ENCODE assay signal across 1 cellular context in genomic region chr21:39079617-39080016, GRCh38.
TF ChIP-seq lines count a peak whose summit lies in the region.

No MANE protein-coding gene starts in this region.

TF ChIP-seq in GM23338, 12 proteins besides CTCF, POLR2A, EP300 and RAD21 (continued from another document):
- no peak for TF ChIP-seq ZNF462 (CRISPR knock-in tag; IDR thresholded peaks at IDR 0.05)
TF ChIP-seq in GM23338: peak in this region for 0.
